In genomic region chr9:130844028-130844427, GRCh38 we compare ENCODE assay signal across 20 cellular contexts. TPM values are rescaled to one million over a fixed set of nuclear protein-coding genes. Genes with fewer than 3 reads are reported as not detected.
DNase-seq lines count a peak whose midpoint lies in the region; ATAC-seq and TF ChIP-seq lines count a peak whose summit lies in the region.
"Had no signal": no experiment of that assay in that cellular context is flagged by ENCODE, and none has a peak within 500 bp of the region (broad histone marks: within the 10 kb centered on the region; RNA-seq: fewer than 3 reads in every experiment).

No MANE protein-coding gene starts in this region.

- H3K27ac Mint-ChIP-seq in endodermal cell (no peak overlapping the region), nephron (peak overlapping the region; percentile 68 to 82 (median 74))
- H3K27ac Mint-ChIP-seq: dendritic cell treated with granulocyte-macrophage colony-stimulating factor and Interleukin-4, amounts not matched to agents 40 ng/mL and 50 ng/mL, for 4 days; natural killer cell treated with Interleukin-12 subunit alpha and Interleukin-12 subunit beta and Interleukin-15 and Interleukin-18, amount 100 ng/mL, for 72 hours had no signal

- H3K9me2 ChIP-seq in Karpas-422 (replicated peaks; ENCODE audit: insufficient read depth, low read length): no peaks in the 10 kb centered on the region

- H3K4me2 ChIP-seq in Karpas-422 (ENCODE audit: low read depth, low read length, poor library complexity, severe bottlenecking): no peak overlapping the region

- peaks cover 17% of the 10 kb centered on the region; the same call in 1 of the 2 replicates for H4K20me1 ChIP-seq in Karpas-422 (ENCODE audit: insufficient read depth, low read depth, low read length)

- no peak overlapping the region for H3K4me3 Mint-ChIP-seq in endodermal cell
- H3K4me3 Mint-ChIP-seq in nephron: peak overlapping the region in 2 of 3 experiments; percentile 33 to 62
- H3K4me3 Mint-ChIP-seq: dendritic cell treated with granulocyte-macrophage colony-stimulating factor and Interleukin-4, amounts not matched to agents 40 ng/mL and 50 ng/mL, for 4 days; natural killer cell treated with Interleukin-12 subunit alpha and Interleukin-12 subunit beta and Interleukin-15 and Interleukin-18, amount 100 ng/mL, for 72 hours had no signal

- H3K27ac ChIP-seq in Karpas-422 (ENCODE audit: low read length) (no peak overlapping the region), endodermal cell (ENCODE audit: low read depth, low read length) (no peak overlapping the region), temporal lobe (ENCODE audit: low read depth, low read length) (peak overlapping the region; percentile 70)
- H3K27ac ChIP-seq: SJCRH30, VCaP had no signal

- no peak overlapping the region for H3K9ac ChIP-seq in Karpas-422 (ENCODE audit: low read length)
- no peak overlapping the region for H3K9ac ChIP-seq in endodermal cell (ENCODE audit: extremely low read depth, low read length, poor library complexity, severe bottlenecking)

- H3K4me3 ChIP-seq in Karpas-422 (ENCODE audit: low read length) (no peak overlapping the region), endodermal cell (ENCODE audit: low read length) (no peak overlapping the region)
- H3K4me3 ChIP-seq: MG63, SJCRH30 had no signal

- ATAC-seq in HG03025 (IDR thresholded peaks at IDR 0.05; ENCODE audit: low FRiP score, unreplicated experiment) (no peak), GM18861 (IDR thresholded peaks at IDR 0.05; ENCODE audit: unreplicated experiment) (no peak)
- ATAC-seq: natural killer cell treated with Interleukin-12 subunit alpha and Interleukin-12 subunit beta and Interleukin-15 and Interleukin-18, amount 100 ng/mL, for 72 hours had no signal

- H3K27me3 Mint-ChIP-seq in endodermal cell (ENCODE audit: insufficient read depth) (no peaks in the 10 kb centered on the region), nephron (ENCODE audit: low read depth) (no peaks in the 10 kb centered on the region)
- H3K27me3 Mint-ChIP-seq: dendritic cell treated with granulocyte-macrophage colony-stimulating factor and Interleukin-4, amounts not matched to agents 40 ng/mL and 50 ng/mL, for 4 days; natural killer cell treated with Interleukin-12 subunit alpha and Interleukin-12 subunit beta and Interleukin-15 and Interleukin-18, amount 100 ng/mL, for 72 hours had no signal

- 91 to 98% methylated on average over 4 of the region's 4 CpGs for WGBS in endodermal cell (ENCODE audit: insufficient coverage in 1 of 2, insufficient read length in 1 of 2), 2 experiments

- H3K36me3 Mint-ChIP-seq in endodermal cell (ENCODE audit: low read depth) (peaks cover 2% of the 10 kb centered on the region), nephron (ENCODE audit: low read depth) (peaks cover 18% of the 10 kb centered on the region)
- H3K36me3 Mint-ChIP-seq: natural killer cell treated with Interleukin-12 subunit alpha and Interleukin-12 subunit beta and Interleukin-15 and Interleukin-18, amount 100 ng/mL, for 72 hours had no signal

- TF ChIP-seq CTCF in endodermal cell (conservative IDR thresholded peaks at IDR 0.05) (no peak), nephron (IDR thresholded peaks at IDR 0.05; ENCODE audit: unreplicated experiment in 3 of 3) (no peak)

- H3K79me2 ChIP-seq in Karpas-422 (ENCODE audit: low read length): peaks cover 87% of the 10 kb centered on the region

- H3K36me3 ChIP-seq in Karpas-422 (ENCODE audit: insufficient read depth, low read length): no peaks in the 10 kb centered on the region
- peaks cover 5% of the 10 kb centered on the region for H3K36me3 ChIP-seq in endodermal cell (ENCODE audit: control insufficient read depth, insufficient read depth, low read length)
- H3K36me3 ChIP-seq: SJCRH30 had no signal

- H2AFZ ChIP-seq in Karpas-422 (ENCODE audit: low read length): no peak overlapping the region

- DNase-seq in Karpas-422: peak; percentile 22
- DNase-seq in endodermal cell: peak; percentile 14
- no peak for DNase-seq in activated T-cell treated with anti-CD3 and anti-CD28 coated beads for 4 hours
- DNase-seq in activated CD8-positive, alpha-beta memory T cell treated with anti-CD3 and anti-CD28 coated beads for 24 hours: no peak
- DNase-seq: activated naive CD4-positive, alpha-beta T cell treated with Interleukin-2 at 50 U/mL for 16 hours; C1 segment of cervical spinal cord; MG63; NCI-H2107; NK-92 treated with Interleukin-12 subunit alpha and Interleukin-12 subunit beta, amount 100 ng/mL, for 24 hours; SJCRH30; stimulated activated CD4-positive, alpha-beta T cell treated with anti-CD3 and anti-CD28 coated beads, Interleukin-15, amount 100 ng/mL, for 24 hours had no signal

- H3K4me1 Mint-ChIP-seq in endodermal cell (peaks cover 43% of the 10 kb centered on the region), nephron (peaks cover 82% of the 10 kb centered on the region)

- H3K27me3 ChIP-seq in Karpas-422 (ENCODE audit: low read length) (no peaks in the 10 kb centered on the region), endodermal cell (ENCODE audit: control insufficient read depth, insufficient read depth, low read length, poor library complexity, severe bottlenecking) (no peaks in the 10 kb centered on the region)
- H3K27me3 ChIP-seq: MG63, SJCRH30 had no signal

- H3K9me3 Mint-ChIP-seq in endodermal cell (no peaks in the 10 kb centered on the region), nephron (no peaks in the 10 kb centered on the region)
- H3K9me3 Mint-ChIP-seq: dendritic cell treated with granulocyte-macrophage colony-stimulating factor and Interleukin-4, amounts not matched to agents 40 ng/mL and 50 ng/mL, for 4 days; natural killer cell treated with Interleukin-12 subunit alpha and Interleukin-12 subunit beta and Interleukin-15 and Interleukin-18, amount 100 ng/mL, for 72 hours had no signal

- H3K9me3 ChIP-seq in Karpas-422 (ENCODE audit: low read length): no peaks in the 10 kb centered on the region
- no peaks in the 10 kb centered on the region for H3K9me3 ChIP-seq in endodermal cell (ENCODE audit: control insufficient read depth, low read length)
- H3K9me3 ChIP-seq: MG63, SJCRH30 had no signal

- H3K4me1 ChIP-seq in Karpas-422 (ENCODE audit: low read length): peaks cover 11% of the 10 kb centered on the region
- H3K4me1 ChIP-seq in endodermal cell (ENCODE audit: control insufficient read depth, insufficient read depth, low read length): peaks cover 5% of the 10 kb centered on the region

RNA-seq across cellular contexts. Expression of gene ABL1, which starts 9.0 kb away (rescaled TPM):
- 9.9 and 21.5 TPM in 2 replicates for total RNA-seq in Karpas-422 (2014; rRNA removed; shearing (Covaris generic); ENCODE audit: low replicate concordance)
- 10 to 100 TPM; 78.8 to 94.1 TPM for total RNA-seq in endodermal cell
- 62.3 TPM for polyA plus RNA-seq in endodermal cell (2013, experiment 1 of 2)
- polyA plus RNA-seq in endodermal cell (2013, experiment 2 of 2): 60.4 TPM
- total RNA-seq in temporal lobe: 30.5 TPM

RNA-seq across cellular contexts. Expression of gene QRFP, which starts 52.6 kb away (rescaled TPM):
- not detected in 2 replicates for total RNA-seq in Karpas-422 (2014; rRNA removed; shearing (Covaris generic); ENCODE audit: low replicate concordance)
- not detected for total RNA-seq in endodermal cell
- polyA plus RNA-seq in endodermal cell (2013, experiment 1 of 2): not detected
- polyA plus RNA-seq in endodermal cell (2013, experiment 2 of 2): not detected
- not detected for total RNA-seq in temporal lobe
- total RNA-seq: H4; kidney epithelial cell; natural killer cell treated with Interleukin-12 subunit alpha and Interleukin-12 subunit beta and Interleukin-15 and Interleukin-18, amount 100 ng/mL, for 72 hours; SJCRH30 had no signal

Comparison
In these comparisons a context has a peak if more than half of its experiments do, and no peak if none do; other contexts are left out.
1. DNase-seq: peak in Karpas-422 (single experiment) and endodermal cell (single experiment); none in activated T-cell treated with anti-CD3 and anti-CD28 coated beads for 4 hours (single experiment) and activated CD8-positive, alpha-beta memory T cell treated with anti-CD3 and anti-CD28 coated beads for 24 hours (single experiment).